ENCODE assay signal across 19 cellular contexts in the genomic region with DNA sequence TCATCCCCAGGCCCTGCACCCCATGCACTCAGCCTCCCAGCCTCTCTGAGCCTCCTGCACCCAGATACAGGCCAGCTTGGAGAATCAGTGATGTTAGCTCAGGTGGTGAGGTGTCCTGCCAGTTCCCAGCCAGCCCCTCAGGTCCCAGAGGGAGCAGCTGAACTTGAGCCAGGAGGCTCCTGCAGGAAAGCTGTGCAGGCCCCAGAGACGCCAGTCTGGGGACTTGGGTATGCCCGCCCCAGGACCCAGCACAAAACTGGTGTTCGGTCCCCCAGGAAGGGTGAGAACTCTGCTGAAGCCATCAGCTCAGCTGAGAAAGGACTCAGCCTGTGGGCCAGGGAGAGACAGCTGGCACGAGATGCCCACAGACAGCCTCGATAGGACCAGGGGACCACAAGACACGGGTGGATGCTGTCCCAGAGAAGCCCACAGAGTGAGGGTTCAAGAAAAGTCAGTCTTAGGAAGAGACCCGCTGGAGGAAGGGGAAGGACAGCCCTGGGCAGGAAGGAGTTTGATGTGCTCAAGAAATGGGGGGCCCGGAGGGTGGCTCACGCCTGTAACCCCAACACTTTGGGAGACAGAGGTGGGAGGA. TPM values are rescaled to one million over a fixed set of nuclear protein-coding genes. Genes with fewer than 3 reads are reported as not detected.
DNase-seq lines count a peak whose midpoint lies in the region; ATAC-seq and TF ChIP-seq lines count a peak whose summit lies in the region.
"Had no signal": no experiment of that assay in that cellular context is flagged by ENCODE, and none has a peak within 500 bp of the region (broad histone marks: within the 10 kb centered on the region; RNA-seq: fewer than 3 reads in every experiment).

No MANE protein-coding gene starts in this region.

- no peak overlapping the region for H2AFZ ChIP-seq in neuronal stem cell (ENCODE audit: low read length)

- H3K9me3 Mint-ChIP-seq in HFFc6: no peaks in the 10 kb centered on the region
- no peaks in the 10 kb centered on the region for H3K9me3 Mint-ChIP-seq in effector memory CD8-positive, alpha-beta T cell
- H3K9me3 Mint-ChIP-seq in activated T-cell treated with anti-CD3 and anti-CD28 coated beads, Interleukin-2, amount 50 U/mL, for 72 hours: no peaks in the 10 kb centered on the region
- H3K9me3 Mint-ChIP-seq: CD8-positive, alpha-beta T cell had no signal

- no peak overlapping the region for H3K23ac ChIP-seq in neuronal stem cell (ENCODE audit: low read depth, low read length, poor library complexity)

- H3K79me1 ChIP-seq in neuronal stem cell (ENCODE audit: low read depth, low read length): peaks cover 2% of the 10 kb centered on the region

- H3K27me3 ChIP-seq in BLaER1 treated with 17β-estradiol and CSF1 and Interleukin-3, amounts not matched to agents 10 nM and 100 nM: peaks cover 0 to 29% (median 0%) of the 10 kb centered on the region in 11 experiments; a peak in 8 of 22 replicates
- H3K27me3 ChIP-seq in neuronal stem cell (ENCODE audit: control insufficient read depth in 3 of 3, insufficient read depth in 3 of 3, low read depth in 1 of 3, low read length in 3 of 3): no peaks in the 10 kb centered on the region
- H3K27me3 ChIP-seq: Peyer's patch had no signal

- no peak overlapping the region for H3K18ac ChIP-seq in neuronal stem cell (ENCODE audit: low read length)

- DNase-seq in HFFc6: no peak
- DNase-seq in effector memory CD8-positive, alpha-beta T cell: no peak
- DNase-seq in neuronal stem cell (ENCODE audit: low spot score): no peak
- DNase-seq in activated T-cell treated with anti-CD3 and anti-CD28 coated beads, Interleukin-2, amount 50 U/mL, for 72 hours: no peak
- no peak for DNase-seq in stimulated activated CD4-positive, alpha-beta T cell treated with anti-CD3 and anti-CD28 coated beads, Interleukin-12 subunit alpha, Interleukin-12 subunit beta, amount 100 ng/mL, for 4 hours
- no peak for DNase-seq in medulla oblongata (ENCODE audit: extremely low spot score)
- DNase-seq: CD8-positive, alpha-beta T cell; DMS79 treated with DMSO at 0.1 percent for 48 hours; GOT3; NCI-H1048; NCI-H1436 treated with DMSO at 0.1 percent for 48 hours; NCI-H2081; NCI-H510A; NCI-H774; Right ventricle myocardium superior had no signal

- no peak overlapping the region for H2BK120ac ChIP-seq in neuronal stem cell (ENCODE audit: low read depth, low read length)

- peak overlapping the region; percentile 26 for H2BK15ac ChIP-seq in neuronal stem cell (ENCODE audit: low read length)

- H3K36me3 ChIP-seq in BLaER1 treated with 17β-estradiol and CSF1 and Interleukin-3, amounts not matched to agents 10 nM and 100 nM: no peaks in the 10 kb centered on the region
- no peaks in the 10 kb centered on the region for H3K36me3 ChIP-seq in neuronal stem cell (replicated peaks in 1 of 2; ENCODE audit: control insufficient read depth in 2 of 2, insufficient read depth in 2 of 2, low read length in 2 of 2)
- H3K36me3 ChIP-seq: Peyer's patch had no signal

- peak overlapping the region; percentile 87 for H2BK5ac ChIP-seq in neuronal stem cell (ENCODE audit: low read length)

- no peaks in the 10 kb centered on the region for H3K9me3 ChIP-seq in BLaER1 treated with 17β-estradiol and CSF1 and Interleukin-3, amounts not matched to agents 10 nM and 100 nM (replicated peaks in 1 of 11)
- H3K9me3 ChIP-seq in neuronal stem cell (replicated peaks in 1 of 2; ENCODE audit: control insufficient read depth in 2 of 2, insufficient read depth in 1 of 2, low read depth in 1 of 2, low read length in 2 of 2): peaks cover 0 to 2% of the 10 kb centered on the region in 2 donors
- H3K9me3 ChIP-seq: Peyer's patch had no signal

- no peak for ATAC-seq in effector memory CD8-positive, alpha-beta T cell (replicated peaks)
- ATAC-seq in activated T-cell treated with anti-CD3 and anti-CD28 coated beads, Interleukin-2, amount 50 U/mL, for 72 hours (replicated peaks in 1 of 2): no peak

- peak overlapping the region in 9 of 11 experiments; percentile 73 to 97 (median 86); a peak in 17 of 22 replicates for H3K4me2 ChIP-seq in BLaER1 treated with 17β-estradiol and CSF1 and Interleukin-3, amounts not matched to agents 10 nM and 100 nM
- no peak overlapping the region for H3K4me2 ChIP-seq in neuronal stem cell (ENCODE audit: insufficient read depth, low read length, poor library complexity, severe bottlenecking)

- WGBS in neuronal stem cell (ENCODE audit: extremely low coverage in 2 of 2, insufficient read length in 2 of 2, insufficient replicate concordance in 1 of 2), 2 donors: no CpG with 5 or more reads among the region's 9 CpGs

- H3K27ac Mint-ChIP-seq in HFFc6: peak overlapping the region; percentile 13; the same call in 1 of the 2 replicates
- peak overlapping the region; percentile 65 to 67 for H3K27ac Mint-ChIP-seq in effector memory CD8-positive, alpha-beta T cell
- no peak overlapping the region for H3K27ac Mint-ChIP-seq in activated T-cell treated with anti-CD3 and anti-CD28 coated beads, Interleukin-2, amount 50 U/mL, for 72 hours
- H3K27ac Mint-ChIP-seq: CD8-positive, alpha-beta T cell had no signal

- H3K4me1 ChIP-seq in BLaER1 treated with 17β-estradiol and CSF1 and Interleukin-3, amounts not matched to agents 10 nM and 100 nM: peaks cover 28 to 62% (median 57%) of the 10 kb centered on the region in 10 experiments
- peaks cover 0 to 1% of the 10 kb centered on the region in 2 donors for H3K4me1 ChIP-seq in neuronal stem cell (ENCODE audit: control insufficient read depth in 2 of 2, insufficient read depth in 1 of 2, low read depth in 1 of 2, low read length in 2 of 2)

- no peak overlapping the region for H3K27ac ChIP-seq in BLaER1 treated with 17β-estradiol and CSF1 and Interleukin-3, amounts not matched to agents 10 nM and 100 nM
- no peak overlapping the region for H3K27ac ChIP-seq in neuronal stem cell (replicated peaks; ENCODE audit: low read length)
- H3K27ac ChIP-seq: Peyer's patch, SK-N-MC had no signal

- H3K36me3 Mint-ChIP-seq in HFFc6 (ENCODE audit: low read depth): no peaks in the 10 kb centered on the region
- peaks cover 7% of the 10 kb centered on the region for H3K36me3 Mint-ChIP-seq in effector memory CD8-positive, alpha-beta T cell (ENCODE audit: insufficient read depth)
- no peaks in the 10 kb centered on the region for H3K36me3 Mint-ChIP-seq in activated T-cell treated with anti-CD3 and anti-CD28 coated beads, Interleukin-2, amount 50 U/mL, for 72 hours (ENCODE audit: insufficient read depth in 2 of 2)
- H3K36me3 Mint-ChIP-seq: CD8-positive, alpha-beta T cell had no signal

- H2AK5ac ChIP-seq in neuronal stem cell (ENCODE audit: low read depth, low read length): no peak overlapping the region

- no peak overlapping the region for H2BK12ac ChIP-seq in neuronal stem cell (ENCODE audit: low read length)

- H4K20me1 ChIP-seq in BLaER1 treated with 17β-estradiol and CSF1 and Interleukin-3, amounts not matched to agents 10 nM and 100 nM: peaks cover 0 to 89% (median 34%) of the 10 kb centered on the region in 11 experiments; a peak in 18 of 22 replicates

- no peak for TF ChIP-seq CTCF in HFFc6 (IDR thresholded peaks at IDR 0.05)

- H3K14ac ChIP-seq in neuronal stem cell (ENCODE audit: low read length): no peak overlapping the region

- H3K4me3 Mint-ChIP-seq in HFFc6: no peak overlapping the region
- H3K4me3 Mint-ChIP-seq in effector memory CD8-positive, alpha-beta T cell: no peak overlapping the region
- peak overlapping the region in 1 of 2 donors; percentile 23 for H3K4me3 Mint-ChIP-seq in activated T-cell treated with anti-CD3 and anti-CD28 coated beads, Interleukin-2, amount 50 U/mL, for 72 hours
- H3K4me3 Mint-ChIP-seq: CD8-positive, alpha-beta T cell had no signal

- no peak overlapping the region for H3K4me3 ChIP-seq in BLaER1 treated with 17β-estradiol and CSF1 and Interleukin-3, amounts not matched to agents 10 nM and 100 nM
- peak overlapping the region in 1 of 2 donors; percentile 52 for H3K4me3 ChIP-seq in neuronal stem cell (ENCODE audit: low read length in 2 of 2)
- H3K4me3 ChIP-seq: Peyer's patch, SK-N-MC had no signal

- H3K4me1 Mint-ChIP-seq in HFFc6 (ENCODE audit: low read depth): no peaks in the 10 kb centered on the region
- peaks cover 5 to 14% of the 10 kb centered on the region in 2 donors for H3K4me1 Mint-ChIP-seq in effector memory CD8-positive, alpha-beta T cell (ENCODE audit: low read depth in 2 of 2)
- peaks cover 15% of the 10 kb centered on the region for H3K4me1 Mint-ChIP-seq in activated T-cell treated with anti-CD3 and anti-CD28 coated beads, Interleukin-2, amount 50 U/mL, for 72 hours (ENCODE audit: low read depth)

- no peaks in the 10 kb centered on the region; the same call in 1 of the 2 replicates for H3K27me3 Mint-ChIP-seq in HFFc6 (ENCODE audit: insufficient read depth)
- no peaks in the 10 kb centered on the region for H3K27me3 Mint-ChIP-seq in effector memory CD8-positive, alpha-beta T cell
- H3K27me3 Mint-ChIP-seq in activated T-cell treated with anti-CD3 and anti-CD28 coated beads, Interleukin-2, amount 50 U/mL, for 72 hours (ENCODE audit: low read depth): no peaks in the 10 kb centered on the region

- H3K9ac ChIP-seq in BLaER1 treated with 17β-estradiol and CSF1 and Interleukin-3, amounts not matched to agents 10 nM and 100 nM: peak overlapping the region in 4 of 11 experiments; percentile 6 to 50 (median 34); a peak in 2 of 22 replicates
- H3K9ac ChIP-seq in neuronal stem cell (ENCODE audit: low read depth, low read length, poor library complexity): peak overlapping the region; percentile 24

- no peak overlapping the region for H4K8ac ChIP-seq in neuronal stem cell (ENCODE audit: low read depth, low read length)

- H3K4ac ChIP-seq in neuronal stem cell (ENCODE audit: low read length): no peak overlapping the region

- no peak overlapping the region for H4K91ac ChIP-seq in neuronal stem cell (ENCODE audit: low read depth, low read length, poor library complexity)

RNA-seq across cellular contexts. Expression of a gene that starts 11.0 kb away (rescaled TPM):
- 10 to 100 TPM; 11.7 to 17.3 (median 13.7) TPM for total RNA-seq in HFFc6 (2021; fragmentation: NEBNext Ultra II Directional; extraction: Animal tissue kit (Norgen Biotek cat#: 25700))
- polyA plus RNA-seq in neuronal stem cell (2013, experiment 1 of 2): 24.9 TPM
- polyA plus RNA-seq in neuronal stem cell (2013, experiment 2 of 2): 22.9 TPM
- total RNA-seq in activated T-cell treated with anti-CD3 and anti-CD28 coated beads, Interleukin-2, amount 50 U/mL, for 72 hours: 10 to 100 TPM; 25.3 to 29.0 TPM

RNA-seq across cellular contexts. Expression of a gene that starts 50.5 kb away (rescaled TPM):
- total RNA-seq in HFFc6 (2021; fragmentation: NEBNext Ultra II Directional; extraction: Animal tissue kit (Norgen Biotek cat#: 25700)): 1 to 10 TPM in 4 of 6 experiments, under 1 TPM in 2; 0.26 to 2.9 (median 2.6) TPM
- 0.43 TPM for polyA plus RNA-seq in neuronal stem cell (2013, experiment 1 of 2)
- polyA plus RNA-seq in neuronal stem cell (2013, experiment 2 of 2): 0.35 TPM
- total RNA-seq in activated T-cell treated with anti-CD3 and anti-CD28 coated beads, Interleukin-2, amount 50 U/mL, for 72 hours: 1 to 10 TPM in 1 of 2 donors, under 1 TPM in 1; 0.83 to 6.1 TPM
- total RNA-seq: MCF 10A, Right ventricle myocardium superior had no signal
